In the genomic region with DNA sequence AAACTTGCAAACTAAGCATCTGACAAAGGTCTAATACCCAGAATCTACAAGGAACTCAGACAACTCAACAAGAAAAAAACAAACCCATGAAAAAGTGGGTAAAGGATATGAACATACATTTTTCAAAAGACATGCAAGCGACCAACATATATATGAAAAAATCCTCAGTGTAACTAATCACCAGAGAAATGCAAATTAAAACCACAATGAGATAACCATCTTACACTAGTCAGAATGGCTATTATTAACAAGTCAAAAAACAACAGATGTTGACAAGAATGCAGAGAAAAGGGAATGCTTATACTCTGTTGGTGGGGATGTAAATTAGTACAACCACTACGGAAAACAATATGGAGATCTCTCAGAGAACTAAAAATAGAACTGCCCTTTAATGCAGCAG, we compare ENCODE assay signal across 1 cellular context.
TF ChIP-seq lines count a peak whose summit lies in the region.

No MANE protein-coding gene starts in this region.

TF ChIP-seq in GM12878, 131 proteins besides CTCF, POLR2A, EP300 and RAD21 (continued from another document):
- TF ChIP-seq, protein P1, sequence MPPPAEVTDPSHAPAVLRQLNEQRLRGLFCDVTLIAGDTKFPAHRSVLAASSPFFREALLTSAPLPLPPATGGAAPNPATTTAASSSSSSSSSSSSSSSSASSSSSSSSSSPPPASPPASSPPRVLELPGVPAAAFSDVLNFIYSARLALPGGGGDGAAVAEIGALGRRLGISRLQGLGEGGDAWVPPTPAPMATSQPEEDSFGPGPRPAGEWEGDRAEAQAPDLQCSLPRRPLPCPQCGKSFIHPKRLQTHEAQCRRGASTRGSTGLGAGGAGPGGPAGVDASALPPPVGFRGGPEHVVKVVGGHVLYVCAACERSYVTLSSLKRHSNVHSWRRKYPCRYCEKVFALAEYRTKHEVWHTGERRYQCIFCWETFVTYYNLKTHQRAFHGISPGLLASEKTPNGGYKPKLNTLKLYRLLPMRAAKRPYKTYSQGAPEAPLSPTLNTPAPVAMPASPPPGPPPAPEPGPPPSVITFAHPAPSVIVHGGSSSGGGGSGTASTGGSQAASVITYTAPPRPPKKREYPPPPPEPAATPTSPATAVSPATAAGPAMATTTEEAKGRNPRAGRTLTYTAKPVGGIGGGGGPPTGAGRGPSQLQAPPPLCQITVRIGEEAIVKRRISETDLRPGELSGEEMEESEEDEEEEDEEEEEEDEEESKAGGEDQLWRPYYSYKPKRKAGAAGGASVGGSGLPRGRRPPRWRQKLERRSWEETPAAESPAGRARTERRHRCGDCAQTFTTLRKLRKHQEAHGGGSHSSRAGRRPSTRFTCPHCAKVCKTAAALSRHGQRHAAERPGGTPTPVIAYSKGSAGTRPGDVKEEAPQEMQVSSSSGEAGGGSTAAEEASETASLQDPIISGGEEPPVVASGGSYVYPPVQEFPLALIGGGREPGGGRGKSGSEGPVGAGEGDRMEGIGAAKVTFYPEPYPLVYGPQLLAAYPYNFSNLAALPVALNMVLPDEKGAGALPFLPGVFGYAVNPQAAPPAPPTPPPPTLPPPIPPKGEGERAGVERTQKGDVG (CRISPR knock-in tag; IDR thresholded peaks at IDR 0.05) = no peak
- TF ChIP-seq BHLHE40 (IDR thresholded peaks at IDR 0.05; ENCODE audit: borderline replicate concordance in 1 of 2, low read depth in 2 of 2, low read length in 1 of 2) (no peak), CBX3 (IDR thresholded peaks at IDR 0.05; ENCODE audit: borderline replicate concordance, low read depth) (no peak), MEF2A (IDR thresholded peaks at IDR 0.05; ENCODE audit: insufficient read depth, low read depth, low read length) (peak; percentile 84), FOXM1 (IDR thresholded peaks at IDR 0.05; ENCODE audit: low read depth, low read length) (no peak; the same call in 1 of the 2 replicates), POLR2AphosphoS2 (IDR thresholded peaks at IDR 0.05; ENCODE audit: low read depth, low read length) (no peak), IKZF2 (IDR thresholded peaks at IDR 0.05) (peak; percentile 12 to 47; a peak in 2 of 4 replicates), BACH1 (IDR thresholded peaks at IDR 0.05; ENCODE audit: borderline replicate concordance) (no peak), NFIC (IDR thresholded peaks at IDR 0.05; ENCODE audit: low read depth, low read length) (peak; percentile 86), ZNF207 (IDR thresholded peaks at IDR 0.05; ENCODE audit: borderline replicate concordance) (no peak), EZH2 (IDR thresholded peaks at IDR 0.05; ENCODE audit: borderline replicate concordance, control insufficient read depth, low read depth, low read length) (no peak), ATF7 (IDR thresholded peaks at IDR 0.05; ENCODE audit: low read depth) (peak; percentile 80), POU2F2 (IDR thresholded peaks at IDR 0.05; ENCODE audit: borderline replicate concordance, low read depth, low read length) (peak; percentile 70; the same call in 2 of the 3 replicates), KAT2A (conservative IDR thresholded peaks at IDR 0.05; ENCODE audit: control insufficient read depth, low read depth, low read length) (no peak), NBN (IDR thresholded peaks at IDR 0.05) (peak; percentile 18; the same call in 1 of the 2 replicates), ASH2L (IDR thresholded peaks at IDR 0.05; ENCODE audit: borderline replicate concordance, low read depth) (no peak), CREM (IDR thresholded peaks at IDR 0.05; ENCODE audit: low read depth) (peak; percentile 49; the same call in 1 of the 2 replicates), ZBED1 (IDR thresholded peaks at IDR 0.05; ENCODE audit: borderline replicate concordance) (peak; percentile 59; the same call in 1 of the 2 replicates), MTA2 (IDR thresholded peaks at IDR 0.05; ENCODE audit: low read depth) (peak; percentile 71; the same call in 1 of the 2 replicates), JUNB (IDR thresholded peaks at IDR 0.05) (peak; percentile 38), PAX5 (IDR thresholded peaks at IDR 0.05; ENCODE audit: borderline replicate concordance, low read depth, low read length) (no peak), RB1 (IDR thresholded peaks at IDR 0.05; ENCODE audit: borderline replicate concordance) (no peak), CBFB (IDR thresholded peaks at IDR 0.05; ENCODE audit: low read depth) (peak; percentile 18; the same call in 1 of the 2 replicates), SPI1 (IDR thresholded peaks at IDR 0.05; ENCODE audit: borderline replicate concordance, insufficient read depth, low read depth, low read length) (no peak)
- TF ChIP-seq, protein P2, sequence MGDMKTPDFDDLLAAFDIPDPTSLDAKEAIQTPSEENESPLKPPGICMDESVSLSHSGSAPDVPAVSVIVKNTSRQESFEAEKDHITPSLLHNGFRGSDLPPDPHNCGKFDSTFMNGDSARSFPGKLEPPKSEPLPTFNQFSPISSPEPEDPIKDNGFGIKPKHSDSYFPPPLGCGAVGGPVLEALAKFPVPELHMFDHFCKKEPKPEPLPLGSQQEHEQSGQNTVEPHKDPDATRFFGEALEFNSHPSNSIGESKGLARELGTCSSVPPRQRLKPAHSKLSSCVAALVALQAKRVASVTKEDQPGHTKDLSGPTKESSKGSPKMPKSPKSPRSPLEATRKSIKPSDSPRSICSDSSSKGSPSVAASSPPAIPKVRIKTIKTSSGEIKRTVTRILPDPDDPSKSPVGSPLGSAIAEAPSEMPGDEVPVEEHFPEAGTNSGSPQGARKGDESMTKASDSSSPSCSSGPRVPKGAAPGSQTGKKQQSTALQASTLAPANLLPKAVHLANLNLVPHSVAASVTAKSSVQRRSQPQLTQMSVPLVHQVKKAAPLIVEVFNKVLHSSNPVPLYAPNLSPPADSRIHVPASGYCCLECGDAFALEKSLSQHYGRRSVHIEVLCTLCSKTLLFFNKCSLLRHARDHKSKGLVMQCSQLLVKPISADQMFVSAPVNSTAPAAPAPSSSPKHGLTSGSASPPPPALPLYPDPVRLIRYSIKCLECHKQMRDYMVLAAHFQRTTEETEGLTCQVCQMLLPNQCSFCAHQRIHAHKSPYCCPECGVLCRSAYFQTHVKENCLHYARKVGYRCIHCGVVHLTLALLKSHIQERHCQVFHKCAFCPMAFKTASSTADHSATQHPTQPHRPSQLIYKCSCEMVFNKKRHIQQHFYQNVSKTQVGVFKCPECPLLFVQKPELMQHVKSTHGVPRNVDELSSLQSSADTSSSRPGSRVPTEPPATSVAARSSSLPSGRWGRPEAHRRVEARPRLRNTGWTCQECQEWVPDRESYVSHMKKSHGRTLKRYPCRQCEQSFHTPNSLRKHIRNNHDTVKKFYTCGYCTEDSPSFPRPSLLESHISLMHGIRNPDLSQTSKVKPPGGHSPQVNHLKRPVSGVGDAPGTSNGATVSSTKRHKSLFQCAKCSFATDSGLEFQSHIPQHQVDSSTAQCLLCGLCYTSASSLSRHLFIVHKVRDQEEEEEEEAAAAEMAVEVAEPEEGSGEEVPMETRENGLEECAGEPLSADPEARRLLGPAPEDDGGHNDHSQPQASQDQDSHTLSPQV (IDR thresholded peaks at IDR 0.05) = no peak
- TF ChIP-seq, protein P3, sequence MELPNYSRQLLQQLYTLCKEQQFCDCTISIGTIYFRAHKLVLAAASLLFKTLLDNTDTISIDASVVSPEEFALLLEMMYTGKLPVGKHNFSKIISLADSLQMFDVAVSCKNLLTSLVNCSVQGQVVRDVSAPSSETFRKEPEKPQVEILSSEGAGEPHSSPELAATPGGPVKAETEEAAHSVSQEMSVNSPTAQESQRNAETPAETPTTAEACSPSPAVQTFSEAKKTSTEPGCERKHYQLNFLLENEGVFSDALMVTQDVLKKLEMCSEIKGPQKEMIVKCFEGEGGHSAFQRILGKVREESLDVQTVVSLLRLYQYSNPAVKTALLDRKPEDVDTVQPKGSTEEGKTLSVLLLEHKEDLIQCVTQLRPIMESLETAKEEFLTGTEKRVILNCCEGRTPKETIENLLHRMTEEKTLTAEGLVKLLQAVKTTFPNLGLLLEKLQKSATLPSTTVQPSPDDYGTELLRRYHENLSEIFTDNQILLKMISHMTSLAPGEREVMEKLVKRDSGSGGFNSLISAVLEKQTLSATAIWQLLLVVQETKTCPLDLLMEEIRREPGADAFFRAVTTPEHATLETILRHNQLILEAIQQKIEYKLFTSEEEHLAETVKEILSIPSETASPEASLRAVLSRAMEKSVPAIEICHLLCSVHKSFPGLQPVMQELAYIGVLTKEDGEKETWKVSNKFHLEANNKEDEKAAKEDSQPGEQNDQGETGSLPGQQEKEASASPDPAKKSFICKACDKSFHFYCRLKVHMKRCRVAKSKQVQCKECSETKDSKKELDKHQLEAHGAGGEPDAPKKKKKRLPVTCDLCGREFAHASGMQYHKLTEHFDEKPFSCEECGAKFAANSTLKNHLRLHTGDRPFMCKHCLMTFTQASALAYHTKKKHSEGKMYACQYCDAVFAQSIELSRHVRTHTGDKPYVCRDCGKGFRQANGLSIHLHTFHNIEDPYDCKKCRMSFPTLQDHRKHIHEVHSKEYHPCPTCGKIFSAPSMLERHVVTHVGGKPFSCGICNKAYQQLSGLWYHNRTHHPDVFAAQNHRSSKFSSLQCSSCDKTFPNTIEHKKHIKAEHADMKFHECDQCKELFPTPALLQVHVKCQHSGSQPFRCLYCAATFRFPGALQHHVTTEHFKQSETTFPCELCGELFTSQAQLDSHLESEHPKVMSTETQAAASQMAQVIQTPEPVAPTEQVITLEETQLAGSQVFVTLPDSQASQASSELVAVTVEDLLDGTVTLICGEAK (IDR thresholded peaks at IDR 0.05; ENCODE audit: borderline replicate concordance) = no peak
- TF ChIP-seq, protein P4, sequence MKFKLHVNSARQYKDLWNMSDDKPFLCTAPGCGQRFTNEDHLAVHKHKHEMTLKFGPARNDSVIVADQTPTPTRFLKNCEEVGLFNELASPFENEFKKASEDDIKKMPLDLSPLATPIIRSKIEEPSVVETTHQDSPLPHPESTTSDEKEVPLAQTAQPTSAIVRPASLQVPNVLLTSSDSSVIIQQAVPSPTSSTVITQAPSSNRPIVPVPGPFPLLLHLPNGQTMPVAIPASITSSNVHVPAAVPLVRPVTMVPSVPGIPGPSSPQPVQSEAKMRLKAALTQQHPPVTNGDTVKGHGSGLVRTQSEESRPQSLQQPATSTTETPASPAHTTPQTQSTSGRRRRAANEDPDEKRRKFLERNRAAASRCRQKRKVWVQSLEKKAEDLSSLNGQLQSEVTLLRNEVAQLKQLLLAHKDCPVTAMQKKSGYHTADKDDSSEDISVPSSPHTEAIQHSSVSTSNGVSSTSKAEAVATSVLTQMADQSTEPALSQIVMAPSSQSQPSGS (IDR thresholded peaks at IDR 0.05; ENCODE audit: low read length) = peak; percentile 84
- TF ChIP-seq, protein P5, sequence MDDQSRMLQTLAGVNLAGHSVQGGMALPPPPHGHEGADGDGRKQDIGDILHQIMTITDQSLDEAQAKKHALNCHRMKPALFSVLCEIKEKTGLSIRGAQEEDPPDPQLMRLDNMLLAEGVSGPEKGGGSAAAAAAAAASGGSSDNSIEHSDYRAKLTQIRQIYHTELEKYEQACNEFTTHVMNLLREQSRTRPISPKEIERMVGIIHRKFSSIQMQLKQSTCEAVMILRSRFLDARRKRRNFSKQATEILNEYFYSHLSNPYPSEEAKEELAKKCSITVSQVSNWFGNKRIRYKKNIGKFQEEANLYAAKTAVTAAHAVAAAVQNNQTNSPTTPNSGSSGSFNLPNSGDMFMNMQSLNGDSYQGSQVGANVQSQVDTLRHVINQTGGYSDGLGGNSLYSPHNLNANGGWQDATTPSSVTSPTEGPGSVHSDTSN (IDR thresholded peaks at IDR 0.05; ENCODE audit: insufficient replicate concordance, low read depth, low read length) = no peak
